14 cellular contexts compared by ENCODE assay signal in the genomic region with DNA sequence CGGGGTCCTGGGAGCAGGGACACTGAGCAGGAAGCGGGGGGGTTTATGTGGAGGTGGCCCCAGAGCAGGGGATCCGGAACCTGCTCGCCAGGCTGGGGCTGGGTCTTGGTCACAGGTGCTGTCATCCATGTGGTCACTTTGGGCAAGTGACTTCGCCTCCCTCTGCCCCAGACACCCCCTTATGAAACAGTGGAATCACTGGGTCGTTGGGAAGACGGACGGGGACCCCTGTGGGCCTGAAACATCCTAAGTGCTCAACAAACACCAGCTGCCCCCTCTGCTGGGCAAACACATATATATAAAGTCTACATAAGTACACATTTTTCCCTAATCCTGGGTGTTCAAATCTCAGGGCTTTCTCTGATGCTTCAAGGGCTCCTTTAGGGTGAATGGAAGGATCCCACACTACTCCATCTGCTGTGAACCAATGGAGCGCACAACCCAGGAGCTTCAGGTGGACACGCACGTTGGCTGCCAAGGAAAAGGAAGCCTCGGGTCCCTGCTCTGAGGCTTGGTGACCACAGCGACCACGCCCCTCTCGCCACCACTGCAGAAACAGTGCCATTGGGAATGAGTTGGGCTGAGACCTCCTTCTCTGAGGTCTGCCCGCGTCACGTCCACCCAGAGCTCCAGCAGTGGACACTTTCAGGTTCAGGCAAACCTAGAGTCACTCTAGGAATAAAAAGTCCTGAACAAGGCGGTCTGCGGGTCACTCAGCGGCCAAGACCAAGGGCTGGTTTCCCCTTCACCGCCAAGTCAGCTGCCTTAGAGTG. TPM values are rescaled to one million over a fixed set of nuclear protein-coding genes. Genes with fewer than 3 reads are reported as not detected.
DNase-seq lines count a peak whose midpoint lies in the region; TF ChIP-seq lines count a peak whose summit lies in the region.
"Had no signal": no experiment of that assay in that cellular context is flagged by ENCODE, and none has a peak within 500 bp of the region (broad histone marks: within the 10 kb centered on the region; RNA-seq: fewer than 3 reads in every experiment).

No MANE protein-coding gene starts in this region.

- H3K4me1 ChIP-seq in spleen = peaks cover 3 to 30% (median 7%) of the 10 kb centered on the region in 6 donors

- in situ Hi-C loops in GM13977 (cut with MboI; ENCODE audit: low pct_unique_long_range_greater_than_20kb, low sequenced_read_pairs, unreplicated experiment) (no loop called here), brain microvascular endothelial cell (cut with HindIII; ENCODE audit: low pct_ligation_motif_present, low sequenced_read_pairs) (no loop called here)

- TF ChIP-seq CTCF in GM13977 (IDR thresholded peaks at IDR 0.05; ENCODE audit: extremely low read depth, insufficient read depth, missing control alignments) (peak; percentile 7), NB4 (IDR thresholded peaks at IDR 0.05; ENCODE audit: low read depth, low read length) (no peak), brain microvascular endothelial cell (IDR thresholded peaks at IDR 0.05; ENCODE audit: low read depth, low read length, missing control alignments) (peak; percentile 35), spleen (IDR thresholded peaks at IDR 0.05 in 8 of 11, conservative IDR thresholded peaks at IDR 0.05 in 3 of 11) (no peak)

- TF ChIP-seq POLR2A in NB4 (IDR thresholded peaks at IDR 0.05; ENCODE audit: extremely low read depth, insufficient read length) (no peak), spleen (IDR thresholded peaks at IDR 0.05) (no peak)

- no peak overlapping the region for H3K4me3 ChIP-seq in NB4 (ENCODE audit: low read depth, low read length)
- H3K4me3 ChIP-seq in brain microvascular endothelial cell (ENCODE audit: low read depth, low read length) = no peak overlapping the region
- no peak overlapping the region for H3K4me3 ChIP-seq in spleen
- H3K4me3 ChIP-seq: skin epidermis had no signal

- no peak for DNase-seq in GM13977 (ENCODE audit: low spot score)
- peak; percentile 26 for DNase-seq in NB4 (ENCODE audit: low read depth)
- no peak for DNase-seq in brain microvascular endothelial cell
- DNase-seq in spleen = peak; percentile 63
- DNase-seq in activated effector memory CD4-positive, alpha-beta T cell treated with Interleukin-2 at 50 U/mL for 16 hours = no peak
- DNase-seq in GOT3 (lab: John Stamatoyannopoulos, UW) = no peak
- no peak for DNase-seq in activated CD4-positive, CD25-positive, alpha-beta regulatory T cell (lab: John Stamatoyannopoulos, UW)
- DNase-seq: activated naive CD4-positive, alpha-beta T cell; amygdala; GF-D8; islet precursor cell; stimulated activated CD4-positive, alpha-beta T cell treated with anti-CD3 and anti-CD28 coated beads, Interleukin-4, amount 100 ng/mL, for 1 hour; substantia nigra had no signal

- WGBS in spleen, 5 donors = 80 to 88% (median 84%) methylated on average over 21 to 22 of the region's 22 CpGs

- H3K36me3 ChIP-seq in brain microvascular endothelial cell (replicated peaks) (peaks cover 31% of the 10 kb centered on the region), spleen (peaks cover 0 to 81% (median 17%) of the 10 kb centered on the region in 6 donors)

- H3K27ac ChIP-seq in brain microvascular endothelial cell = no peak overlapping the region
- H3K27ac ChIP-seq in spleen = peak overlapping the region in 1 of 8 donors; percentile 11
- H3K27ac ChIP-seq: skin epidermis had no signal

- no peaks in the 10 kb centered on the region for H3K27me3 ChIP-seq in brain microvascular endothelial cell (replicated peaks)
- no peaks in the 10 kb centered on the region for H3K27me3 ChIP-seq in spleen (replicated peaks in 1 of 7)

- intact Hi-C loops in spleen (cut with DNase I; ENCODE audit: low total_unique reads) = no loop called here

- H3K9me3 ChIP-seq in spleen = no peaks in the 10 kb centered on the region

RNA-seq across cellular contexts. Expression of a gene that starts 54.6 kb away (rescaled TPM):
- 10 to 100 TPM; 40.2 to 94.5 (median 79.6) TPM for total RNA-seq in spleen
- 10 to 100 TPM in 2 of 3 donors, 1 to 10 TPM in 1; 6.4 to 22.6 (median 10.1) TPM for polyA plus RNA-seq in spleen

Comparison
In these comparisons a context has a peak if more than half of its experiments do, and no peak if none do; other contexts are left out.
1. DNase-seq: peak in NB4 (single experiment) and spleen (single experiment); none in GM13977 (single experiment), brain microvascular endothelial cell (single experiment), activated effector memory CD4-positive, alpha-beta T cell treated with Interleukin-2 at 50 U/mL for 16 hours (single experiment), GOT3 (single experiment) and activated CD4-positive, CD25-positive, alpha-beta regulatory T cell (0 of 4).
2. CTCF ChIP-seq: peak in GM13977 (single experiment) and brain microvascular endothelial cell (single experiment); none in NB4 (single experiment) and spleen (0 of 11).